22 cellular contexts compared by ENCODE assay signal in the genomic region with DNA sequence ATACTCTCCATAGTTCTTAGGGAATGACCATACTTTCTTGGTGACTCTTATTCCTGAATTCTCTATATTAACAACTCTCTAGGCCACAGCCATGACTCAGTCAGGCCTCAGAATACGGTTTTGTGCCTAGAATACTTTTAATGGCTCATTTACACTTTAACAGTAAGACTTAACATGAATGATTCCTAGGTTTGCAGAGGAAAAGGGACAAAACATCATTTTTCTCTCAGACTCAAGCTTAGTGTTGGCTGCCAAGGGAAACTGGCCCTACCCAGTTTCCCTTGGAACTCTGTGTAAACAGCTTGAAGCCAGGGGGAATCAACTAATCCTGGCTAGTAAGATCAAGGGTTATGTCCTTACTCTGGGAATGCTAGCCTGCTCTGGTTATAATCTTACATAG.
DNase-seq lines count a peak whose midpoint lies in the region; ATAC-seq and TF ChIP-seq lines count a peak whose summit lies in the region.
"Had no signal": no experiment of that assay in that cellular context is flagged by ENCODE, and none has a peak within 500 bp of the region (broad histone marks: within the 10 kb centered on the region; RNA-seq: fewer than 3 reads in every experiment).

No MANE protein-coding gene starts in this region.

- H3K9me3 Mint-ChIP-seq in WTC11, result 0 out of 2 replicates have a peak, but pooled peaks cover 5% of the 10 kb centered on the region
- H3K9me3 Mint-ChIP-seq: stimulated activated naive B cell treated with anti-CD40 and anti-IgM and Interleukin-4, amounts not matched to agents 10 μg/mL and 1 μg/mL and 100 μg/mL, for 72 hours; T-helper 1 cell treated with Interleukin-12 subunit alpha and Interleukin-12 subunit beta and Interleukin-4 antibody, amounts not matched to agents 30 μg/mL and 1 μg/mL, for 36 hours had no signal

- DNase-seq in Right ventricle myocardium inferior (ENCODE audit: missing footprints), result no peak
- DNase-seq in right atrium auricular region (ENCODE audit: low spot score), result no peak
- DNase-seq in WTC11 (ENCODE audit: low spot score), result no peak
- DNase-seq in kidney tubule cell (ENCODE audit: low spot score), result peak; percentile 23
- DNase-seq in stromal cell of bone marrow (ENCODE audit: low read depth), result peak; percentile 58
- DNase-seq in erythroblast (lab: John Stamatoyannopoulos, UW), result no peak
- DNase-seq in AG20443 (ENCODE audit: low spot score), result no peak
- DNase-seq: activated CD4-positive, CD25-positive, alpha-beta regulatory T cell; activated CD8-positive, alpha-beta memory T cell treated with anti-CD3 and anti-CD28 coated beads for 24 hours; naive thymus-derived CD4-positive, alpha-beta T cell; NCI-H146; NCI-H446; SHP77; stimulated activated CD4-positive, alpha-beta T cell treated with anti-CD3 and anti-CD28 coated beads, Interleukin-15, amount 100 ng/mL, for 24 hours; stimulated activated naive B cell treated with anti-CD40 and anti-IgM and Interleukin-4, amounts not matched to agents 10 μg/mL and 1 μg/mL and 100 μg/mL, for 72 hours; trophoblast cell had no signal

- intact Hi-C loops in Right ventricle myocardium inferior (cut with DNase I), result no loop called here

- CTCF ChIA-PET in WTC11 (lab: Charles Lee), result no interaction called here

- no peak for TF ChIP-seq CTCF in right atrium auricular region (IDR thresholded peaks at IDR 0.05)
- TF ChIP-seq CTCF in WTC11 (IDR thresholded peaks at IDR 0.05), result no peak

- no peaks in the 10 kb centered on the region for H3K27me3 Mint-ChIP-seq in WTC11 (ENCODE audit: low read depth)

- H3K27me3 ChIP-seq in right atrium auricular region, result no peaks in the 10 kb centered on the region
- H3K27me3 ChIP-seq: BLaER1 treated with 17β-estradiol and CSF1 and Interleukin-3, amounts not matched to agents 10 nM and 100 nM had no signal

- no peaks in the 10 kb centered on the region for H3K36me3 ChIP-seq in right atrium auricular region
- H3K36me3 ChIP-seq: BLaER1 treated with 17β-estradiol and CSF1 and Interleukin-3, amounts not matched to agents 10 nM and 100 nM; prostate gland had no signal

- POLR2A ChIA-PET in WTC11 (lab: Charles Lee), result no interaction called here

- ATAC-seq in Right ventricle myocardium inferior (peak; percentile 54), WTC11 (0 out of 2 replicates have a peak, but pooled peaks have one; percentile 32), HG02840 (IDR thresholded peaks at IDR 0.05; ENCODE audit: low FRiP score, unreplicated experiment) (no peak)
- ATAC-seq: naive thymus-derived CD4-positive, alpha-beta T cell; stimulated activated naive B cell treated with anti-CD40 and anti-IgM and Interleukin-4, amounts not matched to agents 10 μg/mL and 1 μg/mL and 100 μg/mL, for 72 hours had no signal

- peaks cover 5% of the 10 kb centered on the region; the same call in 1 of the 2 replicates for H3K4me1 Mint-ChIP-seq in WTC11
- H3K4me1 Mint-ChIP-seq: naive thymus-derived CD4-positive, alpha-beta T cell; stimulated activated naive B cell treated with anti-CD40 and anti-IgM and Interleukin-4, amounts not matched to agents 10 μg/mL and 1 μg/mL and 100 μg/mL, for 72 hours had no signal

- no peaks in the 10 kb centered on the region for H3K36me3 Mint-ChIP-seq in WTC11
- H3K36me3 Mint-ChIP-seq: naive thymus-derived CD4-positive, alpha-beta T cell; stimulated activated naive B cell treated with anti-CD40 and anti-IgM and Interleukin-4, amounts not matched to agents 10 μg/mL and 1 μg/mL and 100 μg/mL, for 72 hours had no signal

- no peaks in the 10 kb centered on the region for H3K4me1 ChIP-seq in right atrium auricular region
- H3K4me1 ChIP-seq: BLaER1 treated with 17β-estradiol and CSF1 and Interleukin-3, amounts not matched to agents 10 nM and 100 nM; prostate gland had no signal

- H3K4me3 ChIP-seq in right atrium auricular region, result no peak overlapping the region
- H3K4me3 ChIP-seq: BLaER1 treated with 17β-estradiol and CSF1 and Interleukin-3, amounts not matched to agents 10 nM and 100 nM; lung; prostate gland had no signal

- no peaks in the 10 kb centered on the region for H3K9me3 ChIP-seq in right atrium auricular region
- H3K9me3 ChIP-seq: BLaER1 treated with 17β-estradiol and CSF1 and Interleukin-3, amounts not matched to agents 10 nM and 100 nM; prostate gland had no signal

- H3K27ac ChIP-seq in right atrium auricular region, result no peak overlapping the region
- H3K27ac ChIP-seq: 22Rv1; BLaER1 treated with 17β-estradiol and CSF1 and Interleukin-3, amounts not matched to agents 10 nM and 100 nM; prostate gland had no signal

- peak overlapping the region; percentile 18; the same call in 1 of the 2 replicates for H3K27ac Mint-ChIP-seq in WTC11
- H3K27ac Mint-ChIP-seq: naive thymus-derived CD4-positive, alpha-beta T cell; stimulated activated naive B cell treated with anti-CD40 and anti-IgM and Interleukin-4, amounts not matched to agents 10 μg/mL and 1 μg/mL and 100 μg/mL, for 72 hours; T-helper 1 cell treated with Interleukin-12 subunit alpha and Interleukin-12 subunit beta and Interleukin-4 antibody, amounts not matched to agents 30 μg/mL and 1 μg/mL, for 36 hours had no signal

- no peak overlapping the region for H3K4me3 Mint-ChIP-seq in WTC11
- H3K4me3 Mint-ChIP-seq: naive thymus-derived CD4-positive, alpha-beta T cell; stimulated activated naive B cell treated with anti-CD40 and anti-IgM and Interleukin-4, amounts not matched to agents 10 μg/mL and 1 μg/mL and 100 μg/mL, for 72 hours; T-helper 1 cell treated with Interleukin-12 subunit alpha and Interleukin-12 subunit beta and Interleukin-4 antibody, amounts not matched to agents 30 μg/mL and 1 μg/mL, for 36 hours had no signal

- TF ChIP-seq POLR2A in erythroblast (IDR thresholded peaks at IDR 0.05; ENCODE audit: low read length), result no peak

TF ChIP-seq in WTC11, 78 proteins besides CTCF, POLR2A, EP300 and RAD21:
- TF ChIP-seq ZNF281 (CRISPR knock-in tag; IDR thresholded peaks at IDR 0.05) (no peak), NR3C1 (CRISPR knock-in tag; conservative IDR thresholded peaks at IDR 0.05; ENCODE audit: low read depth) (no peak), NFYB (CRISPR knock-in tag; conservative IDR thresholded peaks at IDR 0.05; ENCODE audit: low read depth) (no peak), GRHL2 (CRISPR knock-in tag; IDR thresholded peaks at IDR 0.05; ENCODE audit: insufficient replicate concordance, severe bottlenecking) (no peak), SOX15 (CRISPR knock-in tag; IDR thresholded peaks at IDR 0.05) (no peak), ETV6 (CRISPR knock-in tag; IDR thresholded peaks at IDR 0.05) (no peak), ZNF121 (CRISPR knock-in tag; IDR thresholded peaks at IDR 0.05) (no peak)
- TF ChIP-seq, protein P1, sequence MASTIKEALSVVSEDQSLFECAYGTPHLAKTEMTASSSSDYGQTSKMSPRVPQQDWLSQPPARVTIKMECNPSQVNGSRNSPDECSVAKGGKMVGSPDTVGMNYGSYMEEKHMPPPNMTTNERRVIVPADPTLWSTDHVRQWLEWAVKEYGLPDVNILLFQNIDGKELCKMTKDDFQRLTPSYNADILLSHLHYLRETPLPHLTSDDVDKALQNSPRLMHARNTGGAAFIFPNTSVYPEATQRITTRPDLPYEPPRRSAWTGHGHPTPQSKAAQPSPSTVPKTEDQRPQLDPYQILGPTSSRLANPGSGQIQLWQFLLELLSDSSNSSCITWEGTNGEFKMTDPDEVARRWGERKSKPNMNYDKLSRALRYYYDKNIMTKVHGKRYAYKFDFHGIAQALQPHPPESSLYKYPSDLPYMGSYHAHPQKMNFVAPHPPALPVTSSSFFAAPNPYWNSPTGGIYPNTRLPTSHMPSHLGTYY (CRISPR knock-in tag; IDR thresholded peaks at IDR 0.05), result no peak
- TF ChIP-seq, protein P2, sequence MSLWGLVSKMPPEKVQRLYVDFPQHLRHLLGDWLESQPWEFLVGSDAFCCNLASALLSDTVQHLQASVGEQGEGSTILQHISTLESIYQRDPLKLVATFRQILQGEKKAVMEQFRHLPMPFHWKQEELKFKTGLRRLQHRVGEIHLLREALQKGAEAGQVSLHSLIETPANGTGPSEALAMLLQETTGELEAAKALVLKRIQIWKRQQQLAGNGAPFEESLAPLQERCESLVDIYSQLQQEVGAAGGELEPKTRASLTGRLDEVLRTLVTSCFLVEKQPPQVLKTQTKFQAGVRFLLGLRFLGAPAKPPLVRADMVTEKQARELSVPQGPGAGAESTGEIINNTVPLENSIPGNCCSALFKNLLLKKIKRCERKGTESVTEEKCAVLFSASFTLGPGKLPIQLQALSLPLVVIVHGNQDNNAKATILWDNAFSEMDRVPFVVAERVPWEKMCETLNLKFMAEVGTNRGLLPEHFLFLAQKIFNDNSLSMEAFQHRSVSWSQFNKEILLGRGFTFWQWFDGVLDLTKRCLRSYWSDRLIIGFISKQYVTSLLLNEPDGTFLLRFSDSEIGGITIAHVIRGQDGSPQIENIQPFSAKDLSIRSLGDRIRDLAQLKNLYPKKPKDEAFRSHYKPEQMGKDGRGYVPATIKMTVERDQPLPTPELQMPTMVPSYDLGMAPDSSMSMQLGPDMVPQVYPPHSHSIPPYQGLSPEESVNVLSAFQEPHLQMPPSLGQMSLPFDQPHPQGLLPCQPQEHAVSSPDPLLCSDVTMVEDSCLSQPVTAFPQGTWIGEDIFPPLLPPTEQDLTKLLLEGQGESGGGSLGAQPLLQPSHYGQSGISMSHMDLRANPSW (CRISPR knock-in tag; conservative IDR thresholded peaks at IDR 0.05; ENCODE audit: low read depth), result no peak

Comparison
In these comparisons a context has a peak if more than half of its experiments do, and no peak if none do; other contexts are left out.
1. DNase-seq: peak in kidney tubule cell (single experiment) and stromal cell of bone marrow (single experiment); none in Right ventricle myocardium inferior (single experiment), right atrium auricular region (single experiment), WTC11 (single experiment), erythroblast (0 of 2) and AG20443 (single experiment).